In genomic region chr20:32764000-32764960, GRCh38 we compare ENCODE assay signal across 1 cellular context.
TF ChIP-seq lines count a peak whose summit lies in the region.

No MANE protein-coding gene starts in this region.

TF ChIP-seq in HCT116, 20 proteins besides CTCF, POLR2A, EP300 and RAD21:
- TF ChIP-seq EZH2 (IDR thresholded peaks at IDR 0.05) = no peak
- TF ChIP-seq YY1 (IDR thresholded peaks at IDR 0.05; ENCODE audit: extremely low read depth, insufficient replicate concordance, low read depth, low read length) = no peak
